ENCODE assay signal across 9 cellular contexts in the genomic region with DNA sequence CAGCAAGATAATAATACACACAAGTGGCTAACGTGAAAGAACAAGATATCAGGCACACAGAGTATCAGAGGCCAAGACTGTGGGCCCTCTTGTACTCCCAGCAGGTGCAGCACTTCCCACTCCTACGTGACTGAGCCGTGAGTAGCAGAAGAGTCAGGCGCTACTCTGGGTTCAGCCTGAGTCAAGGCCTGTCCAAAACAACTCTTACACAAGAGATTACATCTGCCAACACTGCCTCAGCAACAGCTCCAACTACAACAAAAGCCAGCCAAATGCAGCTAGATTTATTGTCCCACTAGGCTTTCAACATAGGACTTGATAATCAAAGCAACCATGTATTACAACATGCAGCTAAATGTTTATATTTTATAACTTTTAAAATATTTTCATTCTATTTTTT. TPM values are rescaled to one million over a fixed set of nuclear protein-coding genes. Genes with fewer than 3 reads are reported as not detected.
DNase-seq lines count a peak whose midpoint lies in the region; ATAC-seq and TF ChIP-seq lines count a peak whose summit lies in the region.
"Had no signal": no experiment of that assay in that cellular context is flagged by ENCODE, and none has a peak within 500 bp of the region (broad histone marks: within the 10 kb centered on the region; RNA-seq: fewer than 3 reads in every experiment).

No MANE protein-coding gene starts in this region.

- H4K20me1 ChIP-seq in fibroblast of lung (ENCODE audit: control insufficient read depth, extremely low read depth, insufficient read depth, low read length), result no peaks in the 10 kb centered on the region
- no peaks in the 10 kb centered on the region for H4K20me1 ChIP-seq in neural progenitor cell (ENCODE audit: low read depth)

- no peak overlapping the region for H3K27ac ChIP-seq in fibroblast of lung (ENCODE audit: insufficient read depth, low read length)
- no peak overlapping the region for H3K27ac ChIP-seq in neural progenitor cell
- H3K27ac ChIP-seq in CD4-positive, alpha-beta memory T cell (ENCODE audit: low read depth, low read length), result no peak overlapping the region

- CTCF ChIA-PET in BJ (lab: Yijun Ruan, JAX), result interaction anchor here (0.8 kb wide), 1 partner anchor 15 kb away, joined by 3 read pairs; no protein-coding TSS in a partner anchor
- CTCF ChIA-PET in CD4-positive, alpha-beta memory T cell (lab: Charles Lee; ENCODE audit: partially characterized antibody), result no interaction called here
- CTCF ChIA-PET in activated CD4-positive, alpha-beta memory T cell treated with anti-CD3 and anti-CD28 coated beads for 36 hours (lab: Charles Lee), result interaction anchor here (0.8 kb wide), 1 partner anchor 219 kb away, joined by 3 read pairs; a partner anchor contains a TSS

- peaks cover 4% of the 10 kb centered on the region for H3K4me1 Mint-ChIP-seq in neural progenitor cell
- H3K4me1 Mint-ChIP-seq in CD4-positive, alpha-beta memory T cell, result peaks cover 0 to 2% (median 0%) of the 10 kb centered on the region in 4 donors
- H3K4me1 Mint-ChIP-seq in activated CD4-positive, alpha-beta memory T cell treated with anti-CD3 and anti-CD28 coated beads for 36 hours (ENCODE audit: low read depth), result no peaks in the 10 kb centered on the region

- TF ChIP-seq CTCF in BJ (IDR thresholded peaks at IDR 0.05; ENCODE audit: insufficient read depth, low read depth, low read length) (no peak), fibroblast of lung (conservative IDR thresholded peaks at IDR 0.05 in 1 of 2, IDR thresholded peaks at IDR 0.05 in 1 of 2; ENCODE audit: low read depth in 1 of 2, low read length in 2 of 2) (no peak), neural progenitor cell (IDR thresholded peaks at IDR 0.05) (no peak)

- peaks cover 7% of the 10 kb centered on the region for H3K36me3 Mint-ChIP-seq in neural progenitor cell
- peaks cover 56 to 70% of the 10 kb centered on the region in 2 donors for H3K36me3 Mint-ChIP-seq in CD4-positive, alpha-beta memory T cell
- peaks cover 35% of the 10 kb centered on the region for H3K36me3 Mint-ChIP-seq in activated CD4-positive, alpha-beta memory T cell treated with anti-CD3 and anti-CD28 coated beads for 36 hours

- H2AFZ ChIP-seq in fibroblast of lung (ENCODE audit: low read length), result no peak overlapping the region
- no peak overlapping the region for H2AFZ ChIP-seq in neural progenitor cell (replicated peaks)

- H3K27ac Mint-ChIP-seq in neural progenitor cell, result no peak overlapping the region
- no peak overlapping the region for H3K27ac Mint-ChIP-seq in CD4-positive, alpha-beta memory T cell
- H3K27ac Mint-ChIP-seq in activated CD4-positive, alpha-beta memory T cell treated with anti-CD3 and anti-CD28 coated beads for 36 hours, result no peak overlapping the region
- H3K27ac Mint-ChIP-seq: T-helper 2 cell treated with Interferon-gamma antibody and Interleukin-4, amounts not matched to agents 5 μg/mL and 100 μg/mL, for 36 hours had no signal

- peaks cover 4% of the 10 kb centered on the region for H3K36me3 ChIP-seq in BJ (ENCODE audit: control insufficient read depth, insufficient read depth, low read length)
- peaks cover 3% of the 10 kb centered on the region for H3K36me3 ChIP-seq in fibroblast of lung (ENCODE audit: control insufficient read depth, insufficient read depth, low read length)
- no peaks in the 10 kb centered on the region for H3K36me3 ChIP-seq in neural progenitor cell
- peaks cover 58% of the 10 kb centered on the region for H3K36me3 ChIP-seq in CD4-positive, alpha-beta memory T cell (ENCODE audit: insufficient read depth, low read length)

- no peak overlapping the region for H3K4me3 ChIP-seq in BJ (ENCODE audit: low read depth, low read length)
- H3K4me3 ChIP-seq in fibroblast of lung (replicated peaks in 1 of 4; ENCODE audit: control extremely low read depth in 1 of 4, insufficient read depth in 1 of 4, low read depth in 3 of 4, low read length in 4 of 4), result no peak overlapping the region
- no peak overlapping the region for H3K4me3 ChIP-seq in neural progenitor cell
- no peak overlapping the region for H3K4me3 ChIP-seq in CD4-positive, alpha-beta memory T cell (ENCODE audit: low read length in 2 of 2)

- H3K79me2 ChIP-seq in fibroblast of lung (ENCODE audit: control insufficient read depth, insufficient read depth, low read length), result no peaks in the 10 kb centered on the region
- no peaks in the 10 kb centered on the region for H3K79me2 ChIP-seq in neural progenitor cell (ENCODE audit: low read depth)

- intact Hi-C loops in CD4-positive, alpha-beta memory T cell (cut with micrococcal nuclease), result loop anchor here (5.0 kb wide), 1 partner anchor 78 kb away; no protein-coding TSS in a partner anchor
- intact Hi-C loops in activated CD4-positive, alpha-beta memory T cell treated with anti-CD3 and anti-CD28 coated beads for 36 hours (cut with micrococcal nuclease), result no loop called here

- no peaks in the 10 kb centered on the region for H3K27me3 Mint-ChIP-seq in neural progenitor cell (ENCODE audit: insufficient read depth, low read depth)
- H3K27me3 Mint-ChIP-seq in CD4-positive, alpha-beta memory T cell, result no peaks in the 10 kb centered on the region
- H3K27me3 Mint-ChIP-seq in activated CD4-positive, alpha-beta memory T cell treated with anti-CD3 and anti-CD28 coated beads for 36 hours, result no peaks in the 10 kb centered on the region

- no peaks in the 10 kb centered on the region for H3K9me3 Mint-ChIP-seq in neural progenitor cell
- H3K9me3 Mint-ChIP-seq in CD4-positive, alpha-beta memory T cell, result no peaks in the 10 kb centered on the region
- no peaks in the 10 kb centered on the region for H3K9me3 Mint-ChIP-seq in activated CD4-positive, alpha-beta memory T cell treated with anti-CD3 and anti-CD28 coated beads for 36 hours
- H3K9me3 Mint-ChIP-seq: T-helper 2 cell treated with Interferon-gamma antibody and Interleukin-4, amounts not matched to agents 5 μg/mL and 100 μg/mL, for 36 hours had no signal

- H3F3A ChIP-seq in neural progenitor cell (ENCODE audit: low read depth), result no peaks in the 10 kb centered on the region

- H3K9ac ChIP-seq in fibroblast of lung (ENCODE audit: insufficient read depth, low read length) (no peak overlapping the region), neural progenitor cell (no peak overlapping the region)

- H3K27me3 ChIP-seq in BJ (ENCODE audit: control insufficient read depth, insufficient read depth, low read length) (no peaks in the 10 kb centered on the region), fibroblast of lung (ENCODE audit: control insufficient read depth, insufficient read depth, low read length) (no peaks in the 10 kb centered on the region), neural progenitor cell (no peaks in the 10 kb centered on the region)
- no peaks in the 10 kb centered on the region for H3K27me3 ChIP-seq in CD4-positive, alpha-beta memory T cell (ENCODE audit: insufficient read depth, low read length)

- no peak for ATAC-seq in GM21786 (IDR thresholded peaks at IDR 0.05; ENCODE audit: unreplicated experiment)

- no peak overlapping the region for H3K4me3 Mint-ChIP-seq in neural progenitor cell
- H3K4me3 Mint-ChIP-seq in CD4-positive, alpha-beta memory T cell, result no peak overlapping the region
- H3K4me3 Mint-ChIP-seq in activated CD4-positive, alpha-beta memory T cell treated with anti-CD3 and anti-CD28 coated beads for 36 hours, result no peak overlapping the region
- H3K4me3 Mint-ChIP-seq: T-helper 2 cell treated with Interferon-gamma antibody and Interleukin-4, amounts not matched to agents 5 μg/mL and 100 μg/mL, for 36 hours had no signal

- POLR2A ChIA-PET in BJ (lab: Charles Lee), result no interaction called here
- POLR2A ChIA-PET in CD4-positive, alpha-beta memory T cell (lab: Charles Lee; ENCODE audit: partially characterized antibody), result no interaction called here
- POLR2A ChIA-PET in activated CD4-positive, alpha-beta memory T cell treated with anti-CD3 and anti-CD28 coated beads for 36 hours (lab: Charles Lee), result no interaction called here

- no peaks in the 10 kb centered on the region for H3K4me1 ChIP-seq in fibroblast of lung (ENCODE audit: control insufficient read depth, extremely low read depth, insufficient read depth, low read length)
- no peaks in the 10 kb centered on the region for H3K4me1 ChIP-seq in neural progenitor cell
- no peaks in the 10 kb centered on the region for H3K4me1 ChIP-seq in CD4-positive, alpha-beta memory T cell (ENCODE audit: insufficient read depth, low read length)

- no peak overlapping the region for H3K4me2 ChIP-seq in fibroblast of lung (ENCODE audit: extremely low read depth, insufficient read depth, low read length)
- no peak overlapping the region for H3K4me2 ChIP-seq in neural progenitor cell

- H3K9me3 ChIP-seq in fibroblast of lung (ENCODE audit: control insufficient read depth, insufficient read depth, low read depth, low read length) (no peaks in the 10 kb centered on the region), neural progenitor cell (ENCODE audit: low read depth) (no peaks in the 10 kb centered on the region)
- H3K9me3 ChIP-seq in CD4-positive, alpha-beta memory T cell (ENCODE audit: control insufficient read depth in 1 of 2, low read length in 2 of 2), result no peaks in the 10 kb centered on the region

- DNase-seq in BJ (ENCODE audit: low read depth) (peak; percentile 56), NCI-H2227 treated with DMSO at 0.1 percent for 48 hours (lab: John Stamatoyannopoulos, UW) (peak; percentile 17), fibroblast of lung (ENCODE audit: low read depth in 2 of 2) (peak; percentile 78 to 98), neural progenitor cell (ENCODE audit: low spot score) (peak; percentile 11), glomerular visceral epithelial cell (ENCODE audit: extremely low spot score) (no peak)
- DNase-seq in CD4-positive, alpha-beta memory T cell, result no peak
- DNase-seq in activated CD4-positive, alpha-beta memory T cell treated with anti-CD3 and anti-CD28 coated beads for 36 hours, result no peak

RNA-seq across cellular contexts. Expression of a gene that starts 56.2 kb away (rescaled TPM):
- polyA plus RNA-seq in BJ (2011; rRNA removed) (16.3 and 20.4 TPM in 2 replicates), fibroblast of lung (21.8 and 23.1 TPM in 2 replicates)
- polyA minus RNA-seq in BJ (2011; rRNA and poly(A)+ RNA removed), result 20.9 and 22.2 TPM in 2 replicates
- total RNA-seq in fibroblast of lung (33.9 and 43.4 TPM in 2 replicates), neural progenitor cell (ENCODE audit: low replicate concordance) (9.0 and 10.4 TPM in 2 replicates)
- 14.0 and 15.6 TPM in 2 replicates for polyA plus RNA-seq in fibroblast of lung (2012)
- polyA minus RNA-seq in fibroblast of lung (ENCODE audit: low replicate concordance), result 16.3 and 20.3 TPM in 2 replicates
- total RNA-seq in CD4-positive, alpha-beta memory T cell, result 100 to 1,000 TPM; 133 to 135 TPM
- polyA plus RNA-seq in CD4-positive, alpha-beta memory T cell, result 10 to 100 TPM; 39.8 to 72.1 TPM
- total RNA-seq in activated CD4-positive, alpha-beta memory T cell treated with anti-CD3 and anti-CD28 coated beads for 36 hours, result 10 to 100 TPM; 60.4 to 61.0 TPM

Comparison
In these comparisons a context has a peak if more than half of its experiments do, and no peak if none do; other contexts are left out.
1. DNase-seq: peak in BJ (single experiment), NCI-H2227 treated with DMSO at 0.1 percent for 48 hours (single experiment), fibroblast of lung (2 of 2) and neural progenitor cell (single experiment); none in CD4-positive, alpha-beta memory T cell (0 of 5), activated CD4-positive, alpha-beta memory T cell treated with anti-CD3 and anti-CD28 coated beads for 36 hours (single experiment) and glomerular visceral epithelial cell (single experiment).